Comparison of ENCODE assay signal across 1 cellular context in the genomic region with DNA sequence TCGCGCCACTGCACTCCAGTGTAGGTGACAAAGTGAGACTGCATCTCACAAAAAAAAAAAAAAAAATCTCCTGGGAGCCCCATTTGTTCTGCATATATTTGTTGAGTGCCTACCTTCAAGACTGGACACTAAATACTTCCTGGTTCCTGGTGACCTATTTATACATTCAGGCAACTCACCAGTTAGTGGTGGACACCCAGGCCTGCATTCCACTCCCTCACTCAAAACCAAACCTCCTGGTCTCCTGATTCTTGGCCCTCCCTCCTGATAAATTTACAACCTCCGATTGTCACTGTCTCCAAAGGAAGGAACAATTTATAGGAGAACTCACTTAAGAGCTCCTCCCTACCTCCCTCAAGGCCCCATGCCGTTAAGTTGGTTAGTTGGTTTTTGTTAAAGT.
TF ChIP-seq lines count a peak whose summit lies in the region.

No MANE protein-coding gene starts in this region.

TF ChIP-seq in K562, 482 proteins besides CTCF, POLR2A, EP300 and RAD21:
- TF ChIP-seq PBX2 (CRISPR knock-in tag; IDR thresholded peaks at IDR 0.05; ENCODE audit: low read depth) (no peak), PBX2 (tag; conservative IDR thresholded peaks at IDR 0.05; ENCODE audit: low read depth) (peak; percentile 39; the same call in 1 of the 2 replicates), ZNF384 (IDR thresholded peaks at IDR 0.05; ENCODE audit: low read depth, low read length) (no peak), PKNOX1 (IDR thresholded peaks at IDR 0.05) (peak; percentile 19; the same call in 1 of the 2 replicates), MEIS2 (IDR thresholded peaks at IDR 0.05; ENCODE audit: partially characterized antibody) (peak; percentile 21), ELF1 (tag; IDR thresholded peaks at IDR 0.05) (0 out of 2 replicates have a peak, but pooled peaks have one; percentile 14), ELK1 (CRISPR knock-in tag; IDR thresholded peaks at IDR 0.05) (no peak)
- TF ChIP-seq, protein P1, sequence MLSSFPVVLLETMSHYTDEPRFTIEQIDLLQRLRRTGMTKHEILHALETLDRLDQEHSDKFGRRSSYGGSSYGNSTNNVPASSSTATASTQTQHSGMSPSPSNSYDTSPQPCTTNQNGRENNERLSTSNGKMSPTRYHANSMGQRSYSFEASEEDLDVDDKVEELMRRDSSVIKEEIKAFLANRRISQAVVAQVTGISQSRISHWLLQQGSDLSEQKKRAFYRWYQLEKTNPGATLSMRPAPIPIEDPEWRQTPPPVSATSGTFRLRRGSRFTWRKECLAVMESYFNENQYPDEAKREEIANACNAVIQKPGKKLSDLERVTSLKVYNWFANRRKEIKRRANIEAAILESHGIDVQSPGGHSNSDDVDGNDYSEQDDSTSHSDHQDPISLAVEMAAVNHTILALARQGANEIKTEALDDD (IDR thresholded peaks at IDR 0.05), result peak; percentile 34; the same call in 1 of the 2 replicates
